1 cellular context compared by ENCODE assay signal in the genomic region with DNA sequence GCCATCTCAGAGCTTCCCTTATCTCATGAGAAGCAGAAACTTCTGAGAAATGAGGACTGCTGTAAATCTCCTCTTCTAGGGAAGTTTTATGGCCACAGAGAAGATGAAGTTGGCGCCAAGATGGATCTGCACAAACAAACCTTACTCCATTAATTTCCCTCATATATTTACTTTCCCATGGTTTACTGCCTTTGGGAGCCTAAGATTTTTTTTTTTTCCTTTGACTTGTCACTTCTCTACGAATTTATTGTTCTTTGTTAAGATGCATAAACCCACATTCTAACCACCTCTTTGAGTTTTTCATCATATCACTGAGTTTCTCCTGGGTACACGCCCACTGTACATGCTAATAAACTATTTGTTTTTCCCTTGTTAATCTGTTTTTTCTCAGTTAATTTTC.
TF ChIP-seq lines count a peak whose summit lies in the region.

No MANE protein-coding gene starts in this region.

TF ChIP-seq in HEK293, 187 proteins besides CTCF, POLR2A, EP300 and RAD21 (continued from another document):
- TF ChIP-seq, protein P1, sequence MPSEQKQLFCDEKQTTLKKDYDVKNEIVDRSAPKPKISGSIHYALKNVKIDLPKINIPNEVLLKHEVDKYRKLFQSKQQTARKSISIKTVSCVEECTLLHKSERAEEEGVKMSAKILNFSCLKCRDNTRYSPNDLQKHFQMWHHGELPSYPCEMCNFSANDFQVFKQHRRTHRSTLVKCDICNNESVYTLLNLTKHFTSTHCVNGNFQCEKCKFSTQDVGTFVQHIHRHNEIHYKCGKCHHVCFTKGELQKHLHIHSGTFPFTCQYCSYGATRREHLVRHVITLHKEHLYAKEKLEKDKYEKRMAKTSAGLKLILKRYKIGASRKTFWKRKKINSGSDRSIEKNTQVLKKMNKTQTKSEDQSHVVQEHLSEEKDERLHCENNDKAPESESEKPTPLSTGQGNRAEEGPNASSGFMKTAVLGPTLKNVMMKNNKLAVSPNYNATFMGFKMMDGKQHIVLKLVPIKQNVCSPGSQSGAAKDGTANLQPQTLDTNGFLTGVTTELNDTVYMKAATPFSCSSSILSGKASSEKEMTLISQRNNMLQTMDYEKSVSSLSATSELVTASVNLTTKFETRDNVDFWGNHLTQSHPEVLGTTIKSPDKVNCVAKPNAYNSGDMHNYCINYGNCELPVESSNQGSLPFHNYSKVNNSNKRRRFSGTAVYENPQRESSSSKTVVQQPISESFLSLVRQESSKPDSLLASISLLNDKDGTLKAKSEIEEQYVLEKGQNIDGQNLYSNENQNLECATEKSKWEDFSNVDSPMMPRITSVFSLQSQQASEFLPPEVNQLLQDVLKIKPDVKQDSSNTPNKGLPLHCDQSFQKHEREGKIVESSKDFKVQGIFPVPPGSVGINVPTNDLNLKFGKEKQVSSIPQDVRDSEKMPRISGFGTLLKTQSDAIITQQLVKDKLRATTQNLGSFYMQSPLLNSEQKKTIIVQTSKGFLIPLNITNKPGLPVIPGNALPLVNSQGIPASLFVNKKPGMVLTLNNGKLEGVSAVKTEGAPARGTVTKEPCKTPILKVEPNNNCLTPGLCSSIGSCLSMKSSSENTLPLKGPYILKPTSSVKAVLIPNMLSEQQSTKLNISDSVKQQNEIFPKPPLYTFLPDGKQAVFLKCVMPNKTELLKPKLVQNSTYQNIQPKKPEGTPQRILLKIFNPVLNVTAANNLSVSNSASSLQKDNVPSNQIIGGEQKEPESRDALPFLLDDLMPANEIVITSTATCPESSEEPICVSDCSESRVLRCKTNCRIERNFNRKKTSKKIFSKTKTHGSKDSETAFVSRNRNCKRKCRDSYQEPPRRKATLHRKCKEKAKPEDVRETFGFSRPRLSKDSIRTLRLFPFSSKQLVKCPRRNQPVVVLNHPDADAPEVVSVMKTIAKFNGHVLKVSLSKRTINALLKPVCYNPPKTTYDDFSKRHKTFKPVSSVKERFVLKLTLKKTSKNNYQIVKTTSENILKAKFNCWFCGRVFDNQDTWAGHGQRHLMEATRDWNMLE (tag by site-specific recombination; conservative IDR thresholded peaks at IDR 0.05; ENCODE audit: low read depth) = no peak
TF ChIP-seq in HEK293: peak in this region for 20.
